ENCODE assay signal across 27 cellular contexts in the genomic region with DNA sequence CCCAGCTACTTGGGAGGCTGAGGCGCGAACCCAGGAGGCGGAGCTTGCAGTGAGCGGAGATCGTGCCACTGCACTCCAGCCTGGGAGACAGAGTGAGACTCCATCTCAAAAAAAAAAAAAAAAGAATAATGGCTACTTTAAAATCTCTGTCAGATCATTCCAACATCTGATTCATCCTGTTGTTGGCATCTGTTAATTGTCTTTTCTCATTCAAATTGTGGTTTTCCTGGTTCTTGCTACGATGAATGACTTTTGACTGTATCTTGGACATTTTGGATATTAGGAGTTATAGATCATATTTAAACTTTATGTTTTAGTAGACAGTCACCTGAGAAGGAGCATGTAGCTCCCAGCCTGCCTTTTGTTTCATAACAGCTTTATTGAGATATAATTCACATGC. TPM values are rescaled to one million over a fixed set of nuclear protein-coding genes. Genes with fewer than 3 reads are reported as not detected.
DNase-seq lines count a peak whose midpoint lies in the region; ATAC-seq and TF ChIP-seq lines count a peak whose summit lies in the region.
"Had no signal": no experiment of that assay in that cellular context is flagged by ENCODE, and none has a peak within 500 bp of the region (broad histone marks: within the 10 kb centered on the region; RNA-seq: fewer than 3 reads in every experiment).

No MANE protein-coding gene starts in this region.

- no peaks in the 10 kb centered on the region for H3K9me3 Mint-ChIP-seq in effector memory CD8-positive, alpha-beta T cell
- H3K9me3 Mint-ChIP-seq: activated naive CD8-positive, alpha-beta T cell treated with anti-CD3 and anti-CD28 coated beads, Interleukin-2, amount 50 U/mL, for 24 hours; dendritic cell treated with granulocyte-macrophage colony-stimulating factor and Interleukin-4, amounts not matched to agents 40 ng/mL and 50 ng/mL, for 4 days; nephron had no signal

- H3K4me3 Mint-ChIP-seq in effector memory CD8-positive, alpha-beta T cell = no peak overlapping the region
- H3K4me3 Mint-ChIP-seq: activated naive CD8-positive, alpha-beta T cell treated with anti-CD3 and anti-CD28 coated beads, Interleukin-2, amount 50 U/mL, for 24 hours; dendritic cell treated with granulocyte-macrophage colony-stimulating factor and Interleukin-4, amounts not matched to agents 40 ng/mL and 50 ng/mL, for 4 days; nephron had no signal

- no peak overlapping the region for H3K27ac Mint-ChIP-seq in effector memory CD8-positive, alpha-beta T cell
- H3K27ac Mint-ChIP-seq: activated naive CD8-positive, alpha-beta T cell treated with anti-CD3 and anti-CD28 coated beads, Interleukin-2, amount 50 U/mL, for 24 hours; dendritic cell treated with granulocyte-macrophage colony-stimulating factor and Interleukin-4, amounts not matched to agents 40 ng/mL and 50 ng/mL, for 4 days had no signal

- peak overlapping the region; percentile 77 for H3K27ac ChIP-seq in KMS-11
- H3K27ac ChIP-seq in PC-9 = no peak overlapping the region
- H3K27ac ChIP-seq: lower lobe of right lung, WERI-Rb-1 had no signal

- H3K4me3 ChIP-seq in KMS-11 (IDR thresholded peaks at IDR 0.05; ENCODE audit: insufficient read depth, low read depth, low read length) (no peak overlapping the region), epithelial cell of esophagus (ENCODE audit: low read length) (no peak overlapping the region), PC-9 (no peak overlapping the region)
- H3K4me3 ChIP-seq: lower lobe of right lung, smooth muscle cell had no signal

- H3K79me2 ChIP-seq in KMS-11 (ENCODE audit: insufficient read depth, low read depth) = peaks cover 74% of the 10 kb centered on the region
- no peaks in the 10 kb centered on the region for H3K79me2 ChIP-seq in PC-9 (ENCODE audit: low read depth)

- H3K4me1 Mint-ChIP-seq in effector memory CD8-positive, alpha-beta T cell (ENCODE audit: low read depth in 2 of 2) = peaks cover 0 to 5% of the 10 kb centered on the region in 2 donors
- H3K4me1 Mint-ChIP-seq: nephron had no signal

- CTCF ChIA-PET in PC-9 (lab: Charles Lee) = interaction anchor here (0.7 kb wide), 1 partner anchor 39 kb away, joined by 6 read pairs; no protein-coding TSS in a partner anchor

- H3K36me3 ChIP-seq in KMS-11 (ENCODE audit: insufficient read depth) (no peaks in the 10 kb centered on the region; the same call in 1 of the 2 replicates), PC-9 (ENCODE audit: low read depth) (no peaks in the 10 kb centered on the region)
- H3K36me3 ChIP-seq: lower lobe of right lung, WERI-Rb-1 had no signal

- H2AFZ ChIP-seq in KMS-11 (ENCODE audit: low read depth) (0 out of 2 replicates have a peak overlapping the region, but pooled peaks have one; percentile 15), PC-9 (no peak overlapping the region)

- H3K9ac ChIP-seq in KMS-11 = peak overlapping the region; percentile 39; the same call in 1 of the 2 replicates

- intact Hi-C loops in PC-9 (cut with micrococcal nuclease; ENCODE audit: unreplicated experiment) = no loop called here

- H4K20me1 ChIP-seq in KMS-11 (ENCODE audit: insufficient read depth) (no peaks in the 10 kb centered on the region), PC-9 (ENCODE audit: insufficient read depth) (no peaks in the 10 kb centered on the region)

- H3K4me1 ChIP-seq in KMS-11 (ENCODE audit: low read depth, poor library complexity, severe bottlenecking) (peaks cover 79% of the 10 kb centered on the region), PC-9 (replicated peaks; ENCODE audit: insufficient read depth) (no peaks in the 10 kb centered on the region)
- H3K4me1 ChIP-seq: lower lobe of right lung had no signal

- no peak for TF ChIP-seq CTCF in KMS-11 (conservative IDR thresholded peaks at IDR 0.05; ENCODE audit: low read depth, low read length)
- no peak for TF ChIP-seq CTCF in epithelial cell of esophagus (IDR thresholded peaks at IDR 0.05; ENCODE audit: insufficient read depth, low read depth, low read length, missing control alignments)
- TF ChIP-seq CTCF in PC-9 (conservative IDR thresholded peaks at IDR 0.05) = no peak

- H3K4me2 ChIP-seq in KMS-11 (peak overlapping the region; percentile 98), PC-9 (no peak overlapping the region)

- ATAC-seq in effector memory CD8-positive, alpha-beta T cell (replicated peaks) = no peak
- ATAC-seq: activated naive CD8-positive, alpha-beta T cell treated with anti-CD3 and anti-CD28 coated beads, Interleukin-2, amount 50 U/mL, for 24 hours; lower lobe of right lung had no signal

- H3K27me3 ChIP-seq in KMS-11 (ENCODE audit: insufficient read depth, low read depth) (no peaks in the 10 kb centered on the region), PC-9 (ENCODE audit: insufficient read depth, low read depth) (no peaks in the 10 kb centered on the region)

- H3F3A ChIP-seq in PC-9 (ENCODE audit: insufficient read depth, low read depth) = no peaks in the 10 kb centered on the region

- no peaks in the 10 kb centered on the region for H3K9me2 ChIP-seq in PC-9 (ENCODE audit: insufficient read depth)

- BruUV-seq in PC-9 (replicated peaks; lab: Mats Ljungman, UMichigan) = no TSS peak

- no peaks in the 10 kb centered on the region for H3K9me3 ChIP-seq in PC-9 (ENCODE audit: insufficient read depth, low read depth)
- H3K9me3 ChIP-seq: lower lobe of right lung had no signal

- peak; percentile 22 for DNase-seq in EL
- DNase-seq in epithelial cell of esophagus (ENCODE audit: low read depth) = peak; percentile 33
- DNase-seq in renal cortical epithelial cell (ENCODE audit: low read depth) = peak; percentile 26
- DNase-seq in activated effector memory CD4-positive, alpha-beta T cell treated with anti-CD3 and anti-CD28 coated beads, Interleukin-2, amount 50 U/mL, for 16 hours = no peak
- no peak for DNase-seq in NCI-H2081 treated with DMSO at 0.1 percent for 48 hours (lab: John Stamatoyannopoulos, UW)
- no peak for DNase-seq in effector memory CD8-positive, alpha-beta T cell
- no peak for DNase-seq in PC-9
- DNase-seq: activated CD4-positive, alpha-beta T cell treated with anti-CD3 and anti-CD28 coated beads for 4 hours; activated effector memory CD4-positive, alpha-beta T cell treated with Interleukin-2 at 50 U/mL for 16 hours; activated naive CD8-positive, alpha-beta T cell treated with anti-CD3 and anti-CD28 coated beads, Interleukin-2, amount 50 U/mL, for 24 hours; DMS79; GOT3; hippocampal formation; KG1; lower lobe of right lung; NCI-H1417 treated with DMSO at 0.1 percent for 48 hours; NCI-H2029 treated with DMSO at 0.1 percent for 48 hours; NCI-H2227 treated with DMSO at 0.1 percent for 48 hours; NCI-H526 treated with DMSO at 0.1 percent for 48 hours; retina; SIG-M5; T1000; WERI-Rb-1 had no signal

- no peaks in the 10 kb centered on the region for H3K36me3 Mint-ChIP-seq in effector memory CD8-positive, alpha-beta T cell (ENCODE audit: insufficient read depth)

- peaks cover 0 to 24% of the 10 kb centered on the region in 2 donors for H3K27me3 Mint-ChIP-seq in effector memory CD8-positive, alpha-beta T cell
- H3K27me3 Mint-ChIP-seq: activated naive CD8-positive, alpha-beta T cell treated with anti-CD3 and anti-CD28 coated beads, Interleukin-2, amount 50 U/mL, for 24 hours had no signal

- POLR2A ChIA-PET in PC-9 (lab: Charles Lee; ENCODE audit: unreplicated experiment) = no interaction called here

RNA-seq across cellular contexts. Expression of a gene that starts 8.5 kb away (rescaled TPM):
- 29.5 and 82.1 TPM in 2 replicates for total RNA-seq in renal cortical epithelial cell
- total RNA-seq in PC-9 (2021) = 11.0 and 14.9 TPM in 2 replicates

Comparison
In these comparisons a context has a peak if more than half of its experiments do, and no peak if none do; other contexts are left out.
1. DNase-seq: peak in EL (single experiment), epithelial cell of esophagus (single experiment) and renal cortical epithelial cell (single experiment); none in activated effector memory CD4-positive, alpha-beta T cell treated with anti-CD3 and anti-CD28 coated beads, Interleukin-2, amount 50 U/mL, for 16 hours (single experiment), NCI-H2081 treated with DMSO at 0.1 percent for 48 hours (single experiment), effector memory CD8-positive, alpha-beta T cell (0 of 3) and PC-9 (0 of 2).